ENCODE assay signal across 1 cellular context in genomic region chr17:77872714-77873517, GRCh38.
A peak's percentile ranks its signal among the peaks of the same experiment; 100 is the strongest.
TF ChIP-seq lines count a peak whose summit lies in the region.

No MANE protein-coding gene starts in this region.

TF ChIP-seq in HEK293, 187 proteins besides CTCF, POLR2A, EP300 and RAD21 (continued from another document):
- TF ChIP-seq ZNF148 (tag by site-specific recombination; IDR thresholded peaks at IDR 0.05; ENCODE audit: borderline replicate concordance) (0 out of 2 replicates have a peak, but pooled peaks have one; percentile 72), ZNF221 (tag by site-specific recombination; IDR thresholded peaks at IDR 0.05; ENCODE audit: borderline replicate concordance) (no peak), ZNF791 (tag by site-specific recombination; IDR thresholded peaks at IDR 0.05) (no peak), GLI4 (tag by site-specific recombination; IDR thresholded peaks at IDR 0.05) (0 out of 2 replicates have a peak, but pooled peaks have one; percentile 38), ZNF701 (tag by site-specific recombination; IDR thresholded peaks at IDR 0.05) (peak; percentile 90; the same call in 1 of the 2 replicates), ZNF621 (tag by site-specific recombination; IDR thresholded peaks at IDR 0.05) (0 out of 2 replicates have a peak, but pooled peaks have one; percentile 60), OVOL3 (tag by site-specific recombination; IDR thresholded peaks at IDR 0.05) (no peak), ZNF776 (tag by site-specific recombination; IDR thresholded peaks at IDR 0.05; ENCODE audit: borderline replicate concordance) (peak; percentile 71; the same call in 1 of the 2 replicates), KLF10 (tag by site-specific recombination; IDR thresholded peaks at IDR 0.05) (no peak), AEBP2 (tag by site-specific recombination; IDR thresholded peaks at IDR 0.05; ENCODE audit: borderline replicate concordance) (no peak), SALL2 (tag by site-specific recombination; IDR thresholded peaks at IDR 0.05; ENCODE audit: borderline replicate concordance) (peak; percentile 80; the same call in 1 of the 2 replicates), ZNF354C (tag by site-specific recombination; IDR thresholded peaks at IDR 0.05; ENCODE audit: borderline replicate concordance, low read depth) (no peak), ZFP3 (tag by site-specific recombination; IDR thresholded peaks at IDR 0.05; ENCODE audit: low read depth) (no peak), PATZ1 (tag by site-specific recombination; IDR thresholded peaks at IDR 0.05) (no peak), TCF7L2 (IDR thresholded peaks at IDR 0.05; ENCODE audit: borderline replicate concordance, low read depth, low read length) (no peak), ZNF214 (tag by site-specific recombination; IDR thresholded peaks at IDR 0.05; ENCODE audit: borderline replicate concordance) (no peak), ZNF16 (tag by site-specific recombination; IDR thresholded peaks at IDR 0.05; ENCODE audit: low read depth) (no peak), ZFHX2 (tag by site-specific recombination; conservative IDR thresholded peaks at IDR 0.05) (0 out of 2 replicates have a peak, but pooled peaks have one; percentile 29), ZNF157 (tag by site-specific recombination; IDR thresholded peaks at IDR 0.05) (no peak), PRDM10 (tag by site-specific recombination; IDR thresholded peaks at IDR 0.05) (no peak)
